Comparison of ENCODE assay signal across 9 cellular contexts in the genomic region with DNA sequence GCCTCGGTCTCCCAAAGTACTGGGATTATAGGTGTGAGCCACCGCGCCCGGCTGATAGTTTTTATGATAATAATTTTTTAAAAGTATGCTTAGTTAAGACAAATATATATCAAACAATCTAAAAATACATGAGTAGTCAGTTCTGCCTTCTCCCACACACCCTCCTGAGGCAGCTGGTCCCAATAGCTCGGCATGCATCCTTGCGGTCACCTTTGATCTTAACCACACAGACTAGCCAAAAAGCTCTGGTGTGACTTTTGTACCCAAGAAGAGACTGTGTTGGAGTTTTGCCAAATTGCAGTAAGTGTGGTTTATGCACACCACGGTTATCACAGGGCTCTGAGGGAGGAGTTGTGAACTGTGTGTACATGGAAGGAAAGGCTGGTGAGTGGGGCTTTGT. TPM values are rescaled to one million over a fixed set of nuclear protein-coding genes. Genes with fewer than 3 reads are reported as not detected.
DNase-seq lines count a peak whose midpoint lies in the region; ATAC-seq and TF ChIP-seq lines count a peak whose summit lies in the region.
"Had no signal": no experiment of that assay in that cellular context is flagged by ENCODE, and none has a peak within 500 bp of the region (broad histone marks: within the 10 kb centered on the region; RNA-seq: fewer than 3 reads in every experiment).

No MANE protein-coding gene starts in this region.

- H3K14ac ChIP-seq in trophoblast cell (ENCODE audit: low read length): no peak overlapping the region

- H2BK120ac ChIP-seq in trophoblast cell (ENCODE audit: insufficient read depth, low read length, poor library complexity): no peak overlapping the region

- H3K18ac ChIP-seq in trophoblast cell (ENCODE audit: low read length): no peak overlapping the region

- H3K9me3 ChIP-seq in right atrium auricular region: no peaks in the 10 kb centered on the region
- no peaks in the 10 kb centered on the region for H3K9me3 ChIP-seq in transverse colon
- H3K9me3 ChIP-seq in trophoblast cell (ENCODE audit: insufficient read depth, low read depth, low read length): no peaks in the 10 kb centered on the region

- H3K4me3 ChIP-seq in right atrium auricular region: no peak overlapping the region
- H3K4me3 ChIP-seq in transverse colon: no peak overlapping the region
- no peak overlapping the region for H3K4me3 ChIP-seq in trophoblast cell (ENCODE audit: low read depth, low read length)

- in situ Hi-C loops in transverse colon (cut with MboI; ENCODE audit: low pct_ligation_motif_present in 1 of 4, low pct_unique_long_range_greater_than_20kb in 1 of 4, low sequenced_read_pairs in 3 of 4): no loop called here

- H3K79me2 ChIP-seq in trophoblast cell (ENCODE audit: control insufficient read depth, insufficient read depth, low read length, poor library complexity): no peaks in the 10 kb centered on the region

- no peak overlapping the region for H3K9ac ChIP-seq in trophoblast cell (ENCODE audit: low read length)

- intact Hi-C loops in Right ventricle myocardium inferior (cut with DNase I) (no loop called here), transverse colon (cut with DNase I; ENCODE audit: low total_unique reads) (no loop called here)

- H4K91ac ChIP-seq in trophoblast cell (ENCODE audit: low read depth, low read length): no peak overlapping the region

- H2BK12ac ChIP-seq in trophoblast cell (ENCODE audit: low read length): no peak overlapping the region

- H3K36me3 ChIP-seq in right atrium auricular region (peaks cover 93% of the 10 kb centered on the region), transverse colon (peaks cover 0 to 76% (median 37%) of the 10 kb centered on the region in 4 donors), trophoblast cell (ENCODE audit: control insufficient read depth in 1 of 2, insufficient read depth in 2 of 2, low read length in 2 of 2) (peaks cover 33 to 38% of the 10 kb centered on the region in 2 experiments)

- H2BK5ac ChIP-seq in trophoblast cell (ENCODE audit: low read depth, low read length, poor library complexity): no peak overlapping the region

- TF ChIP-seq CTCF in right atrium auricular region (IDR thresholded peaks at IDR 0.05): no peak
- TF ChIP-seq CTCF in transverse colon (IDR thresholded peaks at IDR 0.05): no peak

- TF ChIP-seq EP300 in transverse colon (IDR thresholded peaks at IDR 0.05; ENCODE audit: low read depth): no peak

- H3K4ac ChIP-seq in trophoblast cell (ENCODE audit: low read depth, low read length): no peak overlapping the region

- H3K23ac ChIP-seq in trophoblast cell (ENCODE audit: low read length): no peak overlapping the region

- no peak overlapping the region for H4K12ac ChIP-seq in trophoblast cell (ENCODE audit: low read depth, low read length)

- no peak overlapping the region for H2AFZ ChIP-seq in trophoblast cell (ENCODE audit: insufficient read depth, low read length, poor library complexity)

- no peak for DNase-seq in Right ventricle myocardium inferior (ENCODE audit: missing footprints)
- no peak for DNase-seq in right atrium auricular region (ENCODE audit: low spot score)
- DNase-seq in activated effector memory CD4-positive, alpha-beta T cell treated with anti-CD3 and anti-CD28 coated beads, Interleukin-2, amount 50 U/mL, for 16 hours: peak; percentile 84
- peak; percentile 15 for DNase-seq in renal cortical epithelial cell (ENCODE audit: low read depth)
- DNase-seq in transverse colon: peak; percentile 41
- no peak for DNase-seq in trophoblast cell
- DNase-seq in hepatic stellate cell (ENCODE audit: low spot score): no peak
- DNase-seq: NCI-H510A treated with DMSO at 0.1 percent for 48 hours had no signal

- no peaks in the 10 kb centered on the region for H3K79me1 ChIP-seq in trophoblast cell (ENCODE audit: low read length)

- WGBS in transverse colon (ENCODE audit: low coverage in 1 of 2), 2 donors: 59% methylated on average over 7 of the region's 7 CpGs; no CpG with 5 or more reads in 1 of the 2 donors
- no CpG with 5 or more reads among the region's 7 CpGs for WGBS in trophoblast cell (ENCODE audit: extremely low coverage, insufficient coverage, insufficient read length)

- no peak overlapping the region for H4K8ac ChIP-seq in trophoblast cell (ENCODE audit: low read depth, low read length)

- no peak overlapping the region for H2AK5ac ChIP-seq in trophoblast cell (ENCODE audit: low read length)

- ATAC-seq in Right ventricle myocardium inferior (peak; percentile 31), GM18502 (IDR thresholded peaks at IDR 0.05; ENCODE audit: poor library complexity, unreplicated experiment) (no peak)

- peak overlapping the region in 1 of 2 donors; percentile 55 for H3K27ac ChIP-seq in right atrium auricular region
- H3K27ac ChIP-seq in transverse colon: no peak overlapping the region
- no peak overlapping the region for H3K27ac ChIP-seq in trophoblast cell (ENCODE audit: low read depth, low read length)

- TF ChIP-seq POLR2A in transverse colon (IDR thresholded peaks at IDR 0.05): no peak

- H3K27me3 ChIP-seq in right atrium auricular region (no peaks in the 10 kb centered on the region), transverse colon (no peaks in the 10 kb centered on the region), trophoblast cell (ENCODE audit: insufficient read depth, low read length) (no peaks in the 10 kb centered on the region)

- H3K4me2 ChIP-seq in trophoblast cell (ENCODE audit: low read length): no peak overlapping the region

- H3K4me1 ChIP-seq in right atrium auricular region: no peaks in the 10 kb centered on the region
- peaks cover 0 to 3% (median 0%) of the 10 kb centered on the region in 4 donors for H3K4me1 ChIP-seq in transverse colon
- no peaks in the 10 kb centered on the region for H3K4me1 ChIP-seq in trophoblast cell (ENCODE audit: control insufficient read depth in 1 of 2, insufficient read depth in 2 of 2, low read length in 2 of 2)

RNA-seq across cellular contexts. Expression of a gene that starts 25.6 kb away (rescaled TPM):
- total RNA-seq in Right ventricle myocardium inferior (31.1 TPM), right atrium auricular region (10 to 100 TPM; 38.9 to 67.5 TPM), renal cortical epithelial cell (43.6 and 137 TPM in 2 replicates), transverse colon (100 to 1,000 TPM in 2 of 4 donors, 10 to 100 TPM in 2; 91.8 to 313 (median 115) TPM)
- polyA plus RNA-seq in trophoblast cell (2013): 62.3 and 70.2 TPM in 2 replicates

RNA-seq across cellular contexts. Expression of a gene that starts 51.7 kb away (rescaled TPM):
- 8.6 TPM for total RNA-seq in Right ventricle myocardium inferior
- 10 to 100 TPM; 19.6 to 22.1 TPM for total RNA-seq in right atrium auricular region
- 24.8 and 42.2 TPM in 2 replicates for total RNA-seq in renal cortical epithelial cell
- total RNA-seq in transverse colon: 10 to 100 TPM; 35.4 to 95.7 (median 66.2) TPM
- polyA plus RNA-seq in trophoblast cell (2013): 10.2 and 11.6 TPM in 2 replicates

Comparison
In these comparisons a context has a peak if more than half of its experiments do, and no peak if none do; other contexts are left out.
1. DNase-seq: peak in activated effector memory CD4-positive, alpha-beta T cell treated with anti-CD3 and anti-CD28 coated beads, Interleukin-2, amount 50 U/mL, for 16 hours (single experiment), renal cortical epithelial cell (single experiment) and transverse colon (single experiment); none in Right ventricle myocardium inferior (single experiment), right atrium auricular region (single experiment), trophoblast cell (0 of 2) and hepatic stellate cell (single experiment).